19 cellular contexts compared by ENCODE assay signal in the genomic region with DNA sequence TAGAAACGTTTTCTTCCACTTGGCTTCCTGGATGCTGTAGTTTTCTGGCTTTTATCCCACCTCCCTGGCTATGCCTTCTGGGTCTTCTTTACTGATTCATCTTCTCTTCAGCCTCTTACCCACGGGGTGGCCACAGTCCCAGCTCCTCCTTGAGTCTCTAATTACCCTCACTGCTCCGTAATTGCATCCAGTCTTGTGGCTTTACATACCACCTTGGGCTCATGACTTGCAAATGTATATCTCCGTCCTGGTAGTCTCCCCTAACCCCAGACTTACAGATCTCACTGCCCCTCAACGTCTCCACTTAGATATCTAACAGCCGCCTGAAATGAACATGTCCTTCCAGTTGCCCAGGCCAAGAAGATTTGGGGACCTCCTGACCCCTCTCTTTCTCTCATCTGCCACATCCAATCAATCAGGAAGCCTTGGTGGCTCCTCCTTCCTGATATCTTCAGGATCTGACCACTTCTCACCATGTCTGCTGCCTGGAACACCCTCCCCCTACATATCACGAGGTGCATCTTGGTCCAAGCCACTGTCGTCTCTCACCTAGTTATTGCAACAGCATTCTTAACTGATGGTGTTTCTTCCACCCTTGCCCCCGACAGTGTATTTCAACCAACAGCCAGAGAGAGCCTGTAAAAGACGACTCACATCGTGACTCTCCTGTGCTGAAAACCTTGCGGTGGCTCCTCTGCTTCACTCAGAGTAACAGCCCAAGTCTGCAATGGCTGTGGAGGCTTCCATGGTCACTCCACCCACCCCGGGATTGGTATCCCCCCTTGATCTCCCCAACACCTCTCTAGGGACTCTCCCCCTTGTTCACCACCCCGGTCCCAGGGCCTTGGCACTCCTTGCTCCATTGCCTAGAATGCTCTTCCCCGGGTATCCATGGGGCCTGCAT.
"Had no signal": no experiment of that assay in that cellular context is flagged by ENCODE, and none has a peak within 500 bp of the region (broad histone marks: within the 10 kb centered on the region; RNA-seq: fewer than 3 reads in every experiment).

No MANE protein-coding gene starts in this region.

- H3K4me1 Mint-ChIP-seq: naive thymus-derived CD8-positive, alpha-beta T cell; stimulated activated effector memory CD8-positive, alpha-beta T cell treated with anti-CD3 and anti-CD28 coated beads, Interleukin-12 subunit alpha, Interleukin-12 subunit beta, amount 100 ng/mL, for 72 hours had no signal

- H3K27ac Mint-ChIP-seq: stimulated activated effector memory CD8-positive, alpha-beta T cell treated with anti-CD3 and anti-CD28 coated beads, Interleukin-12 subunit alpha, Interleukin-12 subunit beta, amount 100 ng/mL, for 72 hours; type B pancreatic cell had no signal

- H3K27ac ChIP-seq: coronary artery, heart left ventricle, right atrium auricular region, suprapubic skin, thyroid gland had no signal

- H3K27me3 ChIP-seq: right atrium auricular region, thyroid gland had no signal

- H3K9me3 Mint-ChIP-seq: naive thymus-derived CD8-positive, alpha-beta T cell; stimulated activated effector memory CD8-positive, alpha-beta T cell treated with anti-CD3 and anti-CD28 coated beads, Interleukin-12 subunit alpha, Interleukin-12 subunit beta, amount 100 ng/mL, for 72 hours; type B pancreatic cell had no signal

- ATAC-seq: heart left ventricle; left lobe of liver; naive thymus-derived CD8-positive, alpha-beta T cell; stimulated activated effector memory CD8-positive, alpha-beta T cell treated with anti-CD3 and anti-CD28 coated beads, Interleukin-12 subunit alpha, Interleukin-12 subunit beta, amount 100 ng/mL, for 72 hours; stimulated activated naive CD8-positive, alpha-beta T cell treated with anti-CD3 and anti-CD28 coated beads, Interleukin-15, Interleukin-2, amounts not matched to agents 100 U/mL and 50 U/mL, for 24 hours had no signal

- H3K4me1 ChIP-seq: heart left ventricle, right atrium auricular region, suprapubic skin, thyroid gland had no signal

- DNase-seq: effector CD8-positive, alpha-beta T cell; foreskin melanocyte; heart left ventricle; hypothalamus; kidney glomerular epithelial cell; mammary epithelial cell; naive thymus-derived CD8-positive, alpha-beta T cell; stimulated activated CD4-positive, alpha-beta T cell treated with anti-CD3 and anti-CD28 coated beads, Interleukin-4, amount 100 ng/mL, for 1 hour; stimulated activated CD8-positive, alpha-beta memory T cell treated with anti-CD3 and anti-CD28 coated beads, Interleukin-4, amount 100 ng/mL, for 48 hours; stimulated activated naive CD8-positive, alpha-beta T cell treated with anti-CD3 and anti-CD28 coated beads, Interleukin-15, Interleukin-2, amounts not matched to agents 100 U/mL and 50 U/mL, for 24 hours; thyroid gland had no signal

- H3K36me3 ChIP-seq: heart left ventricle, right atrium auricular region, suprapubic skin, thyroid gland had no signal

- H3K9me3 ChIP-seq: heart left ventricle, mucosa of descending colon, right atrium auricular region, suprapubic skin, thyroid gland had no signal

- H3K4me3 Mint-ChIP-seq: naive thymus-derived CD8-positive, alpha-beta T cell; stimulated activated effector memory CD8-positive, alpha-beta T cell treated with anti-CD3 and anti-CD28 coated beads, Interleukin-12 subunit alpha, Interleukin-12 subunit beta, amount 100 ng/mL, for 72 hours; type B pancreatic cell had no signal

- H3K36me3 Mint-ChIP-seq: naive thymus-derived CD8-positive, alpha-beta T cell; stimulated activated effector memory CD8-positive, alpha-beta T cell treated with anti-CD3 and anti-CD28 coated beads, Interleukin-12 subunit alpha, Interleukin-12 subunit beta, amount 100 ng/mL, for 72 hours; type B pancreatic cell had no signal

- H3K4me3 ChIP-seq: coronary artery, heart left ventricle, mucosa of descending colon, right atrium auricular region, smooth muscle cell, suprapubic skin, thyroid gland had no signal
